ENCODE assay signal across 24 cellular contexts in genomic region chr10:88170628-88171027, GRCh38.
"Had no signal": no experiment of that assay in that cellular context is flagged by ENCODE, and none has a peak within 500 bp of the region (broad histone marks: within the 10 kb centered on the region; RNA-seq: fewer than 3 reads in every experiment).

No MANE protein-coding gene starts in this region.

- H3K27ac ChIP-seq: body of pancreas, Peyer's patch, RWPE1, SJCRH30 had no signal

- H3K27ac Mint-ChIP-seq: activated B cell treated with CpG ODN at 0.5 μM for 24 hours; activated CD4-positive, alpha-beta T cell treated with anti-CD3 and anti-CD28 coated beads, Interleukin-2, amount 10 ng/mL, durations not matched to agents 24 days and 14 days; activated naive CD4-positive, alpha-beta T cell treated with anti-CD3 and anti-CD28 coated beads, Interleukin-2, amount 50 U/mL, for 24 hours; activated T-cell treated with anti-CD3 and anti-CD28 coated beads, Interleukin-2, amount 50 U/mL, for 24 hours had no signal

- H3K4me2 ChIP-seq: SK-N-SH had no signal

- H3K27me3 ChIP-seq: body of pancreas, Peyer's patch, SJCRH30 had no signal

- H3K36me3 ChIP-seq: Peyer's patch, SJCRH30 had no signal

- H3K4me3 ChIP-seq: body of pancreas, K562, Peyer's patch, SJCRH30 had no signal

- H3K27me3 Mint-ChIP-seq: activated B cell treated with CpG ODN at 0.5 μM for 24 hours; activated naive CD4-positive, alpha-beta T cell treated with anti-CD3 and anti-CD28 coated beads, Interleukin-2, amount 50 U/mL, for 24 hours; activated T-cell treated with anti-CD3 and anti-CD28 coated beads, Interleukin-2, amount 50 U/mL, for 24 hours; central memory CD8-positive, alpha-beta T cell had no signal

- DNase-seq: activated B cell treated with CpG ODN at 0.5 μM for 24 hours; activated CD4-positive, alpha-beta T cell treated with anti-CD3 and anti-CD28 coated beads for 1 hour; activated CD4-positive, alpha-beta T cell treated with anti-CD3 and anti-CD28 coated beads, Interleukin-2, amount 10 ng/mL, durations not matched to agents 24 days and 14 days; activated CD4-positive, alpha-beta T cell treated with anti-CD3 and anti-CD28 coated beads, Interleukin-2, amount 50 U/mL, for 48 hours; activated CD8-positive, alpha-beta memory T cell treated with anti-CD3 and anti-CD28 coated beads, Interleukin-2, amount 50 U/mL, for 48 hours; activated gamma-delta T cell; activated T-cell treated with anti-CD3 and anti-CD28 coated beads, Interleukin-2, amount 50 U/mL, for 24 hours; aorta; body of pancreas; Kasumi-1; NCI-H1105 treated with DMSO at 0.1 percent for 48 hours; NCI-H1436 treated with DMSO at 0.1 percent for 48 hours; NCI-H187; NCI-H2081; NCI-H510A treated with DMSO at 0.1 percent for 48 hours; Peyer's patch; Right ventricle myocardium superior; SJCRH30; SK-N-SH; T1000 had no signal

- H3K4me3 Mint-ChIP-seq: activated B cell treated with CpG ODN at 0.5 μM for 24 hours; activated CD4-positive, alpha-beta T cell treated with anti-CD3 and anti-CD28 coated beads, Interleukin-2, amount 10 ng/mL, durations not matched to agents 24 days and 14 days; activated naive CD4-positive, alpha-beta T cell treated with anti-CD3 and anti-CD28 coated beads, Interleukin-2, amount 50 U/mL, for 24 hours; activated T-cell treated with anti-CD3 and anti-CD28 coated beads, Interleukin-2, amount 50 U/mL, for 24 hours; central memory CD8-positive, alpha-beta T cell had no signal

- ATAC-seq: body of pancreas, K562 had no signal

- H3K4me1 ChIP-seq: body of pancreas, Peyer's patch, SJCRH30 had no signal

- H3K9me3 ChIP-seq: body of pancreas, Peyer's patch, SJCRH30 had no signal

- H3K9ac ChIP-seq: SK-N-SH had no signal
